Comparison of ENCODE assay signal across 8 cellular contexts in the genomic region with DNA sequence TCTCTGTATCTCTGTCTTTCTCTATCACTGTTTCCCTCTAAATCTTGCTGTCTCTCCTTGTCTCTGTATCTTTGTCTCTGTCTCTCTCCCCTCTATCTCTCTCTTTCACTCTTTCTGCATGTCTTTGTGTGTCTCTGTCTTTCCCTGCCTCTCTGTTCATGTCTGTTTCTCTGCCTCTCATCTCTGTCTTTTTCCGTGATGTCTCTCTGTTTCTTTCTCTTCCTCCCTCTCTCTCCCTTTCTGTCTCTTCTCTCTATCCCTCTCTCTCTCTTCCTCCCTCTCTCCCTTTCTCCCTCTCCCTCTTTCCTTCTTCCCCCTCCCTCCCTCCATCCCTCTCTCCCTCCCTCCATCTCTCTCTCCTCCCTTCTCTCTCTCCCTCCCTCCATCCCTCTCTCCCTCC.
"Had no signal": no experiment of that assay in that cellular context is flagged by ENCODE, and none has a peak within 500 bp of the region (broad histone marks: within the 10 kb centered on the region; RNA-seq: fewer than 3 reads in every experiment).

No MANE protein-coding gene starts in this region.

- DNase-seq: GDM1, GF-D8 had no signal

- H3K4me3 ChIP-seq: GM12878 had no signal

- FAIRE-seq: G401.6, GM12878, GM12891, GM12892, GM18507, GM19239 had no signal

- ATAC-seq: GM12878 had no signal
